11 cellular contexts compared by ENCODE assay signal in genomic region chr3:126835472-126836219, GRCh38.
DNase-seq lines count a peak whose midpoint lies in the region; TF ChIP-seq lines count a peak whose summit lies in the region.
"Had no signal": no experiment of that assay in that cellular context is flagged by ENCODE, and none has a peak within 500 bp of the region (broad histone marks: within the 10 kb centered on the region; RNA-seq: fewer than 3 reads in every experiment).

No MANE protein-coding gene starts in this region.

- no peaks in the 10 kb centered on the region for H3K9me3 ChIP-seq in tibial artery
- H3K9me3 ChIP-seq: gastrocnemius medialis had no signal

- no peaks in the 10 kb centered on the region for H3K36me3 Mint-ChIP-seq in osteocyte (ENCODE audit: unreplicated experiment)

- H3K27ac Mint-ChIP-seq in osteocyte (ENCODE audit: unreplicated experiment), result no peak overlapping the region

- H3K4me3 Mint-ChIP-seq in osteocyte (ENCODE audit: unreplicated experiment), result no peak overlapping the region

- DNase-seq in EL (peak; percentile 42), NCI-H526 treated with DMSO at 0.1 percent for 48 hours (lab: John Stamatoyannopoulos, UW) (peak; percentile 2), epithelial cell of prostate (ENCODE audit: low read depth, low spot score) (no peak), osteocyte (ENCODE audit: extremely low spot score, unreplicated experiment) (peak; percentile 62), cortex of kidney (lab: John Stamatoyannopoulos, UW) (no peak), tibial artery (no peak)
- DNase-seq in stimulated activated CD4-positive, alpha-beta T cell treated with anti-CD3 and anti-CD28 coated beads, Interleukin-12 subunit alpha, Interleukin-12 subunit beta, amount 100 ng/mL, for 4 hours, result no peak
- DNase-seq in NK-92 treated with Interleukin-12 subunit alpha and Interleukin-12 subunit beta, amount 100 ng/mL, for 24 hours (lab: John Stamatoyannopoulos, UW), result no peak
- DNase-seq: activated naive CD4-positive, alpha-beta T cell treated with anti-CD3 and anti-CD28 coated beads, Interleukin-2, amount 50 U/mL, for 16 hours; gastrocnemius medialis; T1000 had no signal

- no peak overlapping the region for H3K4me3 ChIP-seq in tibial artery
- H3K4me3 ChIP-seq: gastrocnemius medialis had no signal

- H3K9me3 Mint-ChIP-seq in osteocyte (ENCODE audit: unreplicated experiment), result no peaks in the 10 kb centered on the region

- H3K27ac ChIP-seq in epithelial cell of prostate (peak overlapping the region; percentile 30), tibial artery (no peak overlapping the region)
- H3K27ac ChIP-seq: gastrocnemius medialis had no signal

- intact Hi-C loops in tibial artery (cut with DNase I; ENCODE audit: low total_unique reads), result no loop called here

- no peaks in the 10 kb centered on the region for H3K4me1 ChIP-seq in tibial artery
- H3K4me1 ChIP-seq: gastrocnemius medialis had no signal

- TF ChIP-seq CTCF in osteocyte (IDR thresholded peaks at IDR 0.05) (no peak), tibial artery (IDR thresholded peaks at IDR 0.05) (no peak)

- no peaks in the 10 kb centered on the region for H3K4me1 Mint-ChIP-seq in osteocyte (ENCODE audit: unreplicated experiment)

- no peaks in the 10 kb centered on the region for H3K27me3 Mint-ChIP-seq in osteocyte (ENCODE audit: unreplicated experiment)

- no peaks in the 10 kb centered on the region for H3K27me3 ChIP-seq in tibial artery
- H3K27me3 ChIP-seq: gastrocnemius medialis had no signal

- H3K36me3 ChIP-seq in tibial artery, result no peaks in the 10 kb centered on the region
- H3K36me3 ChIP-seq: gastrocnemius medialis had no signal

Comparison
In these comparisons a context has a peak if more than half of its experiments do, and no peak if none do; other contexts are left out.
1. DNase-seq: peak in EL (single experiment), NCI-H526 treated with DMSO at 0.1 percent for 48 hours (single experiment) and osteocyte (single experiment); none in epithelial cell of prostate (single experiment), cortex of kidney (single experiment), stimulated activated CD4-positive, alpha-beta T cell treated with anti-CD3 and anti-CD28 coated beads, Interleukin-12 subunit alpha, Interleukin-12 subunit beta, amount 100 ng/mL, for 4 hours (single experiment), NK-92 treated with Interleukin-12 subunit alpha and Interleukin-12 subunit beta, amount 100 ng/mL, for 24 hours (single experiment) and tibial artery (0 of 2).